ENCODE assay signal across 1 cellular context in genomic region chr15:74221399-74222230, GRCh38.
TF ChIP-seq lines count a peak whose summit lies in the region.

No MANE protein-coding gene starts in this region.

TF ChIP-seq in SK-N-SH treated with all-trans-retinoic acid at 6 μM for 48 hours, 23 proteins besides CTCF, POLR2A, EP300 and RAD21 (continued from another document):
- no peak for TF ChIP-seq BACH2 (CRISPR knock-in tag; IDR thresholded peaks at IDR 0.05; ENCODE audit: borderline replicate concordance)
- TF ChIP-seq ZNF8 (CRISPR knock-in tag; IDR thresholded peaks at IDR 0.05): no peak
- TF ChIP-seq, protein P1, sequence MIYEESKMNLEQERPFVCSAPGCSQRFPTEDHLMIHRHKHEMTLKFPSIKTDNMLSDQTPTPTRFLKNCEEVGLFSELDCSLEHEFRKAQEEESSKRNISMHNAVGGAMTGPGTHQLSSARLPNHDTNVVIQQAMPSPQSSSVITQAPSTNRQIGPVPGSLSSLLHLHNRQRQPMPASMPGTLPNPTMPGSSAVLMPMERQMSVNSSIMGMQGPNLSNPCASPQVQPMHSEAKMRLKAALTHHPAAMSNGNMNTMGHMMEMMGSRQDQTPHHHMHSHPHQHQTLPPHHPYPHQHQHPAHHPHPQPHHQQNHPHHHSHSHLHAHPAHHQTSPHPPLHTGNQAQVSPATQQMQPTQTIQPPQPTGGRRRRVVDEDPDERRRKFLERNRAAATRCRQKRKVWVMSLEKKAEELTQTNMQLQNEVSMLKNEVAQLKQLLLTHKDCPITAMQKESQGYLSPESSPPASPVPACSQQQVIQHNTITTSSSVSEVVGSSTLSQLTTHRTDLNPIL (CRISPR knock-in tag; IDR thresholded peaks at IDR 0.05; ENCODE audit: low read depth): no peak
- TF ChIP-seq RARB (CRISPR knock-in tag; IDR thresholded peaks at IDR 0.05): no peak
- TF ChIP-seq GLIS3 (CRISPR knock-in tag; IDR thresholded peaks at IDR 0.05): no peak
- TF ChIP-seq SNAI2 (CRISPR knock-in tag; IDR thresholded peaks at IDR 0.05): no peak
- no peak for TF ChIP-seq CSDC2 (CRISPR knock-in tag; IDR thresholded peaks at IDR 0.05)
- TF ChIP-seq TOX (CRISPR knock-in tag; IDR thresholded peaks at IDR 0.05; ENCODE audit: borderline replicate concordance): no peak
- TF ChIP-seq ZNF565 (CRISPR knock-in tag; conservative IDR thresholded peaks at IDR 0.05; ENCODE audit: low read depth): no peak
- TF ChIP-seq, protein P2, sequence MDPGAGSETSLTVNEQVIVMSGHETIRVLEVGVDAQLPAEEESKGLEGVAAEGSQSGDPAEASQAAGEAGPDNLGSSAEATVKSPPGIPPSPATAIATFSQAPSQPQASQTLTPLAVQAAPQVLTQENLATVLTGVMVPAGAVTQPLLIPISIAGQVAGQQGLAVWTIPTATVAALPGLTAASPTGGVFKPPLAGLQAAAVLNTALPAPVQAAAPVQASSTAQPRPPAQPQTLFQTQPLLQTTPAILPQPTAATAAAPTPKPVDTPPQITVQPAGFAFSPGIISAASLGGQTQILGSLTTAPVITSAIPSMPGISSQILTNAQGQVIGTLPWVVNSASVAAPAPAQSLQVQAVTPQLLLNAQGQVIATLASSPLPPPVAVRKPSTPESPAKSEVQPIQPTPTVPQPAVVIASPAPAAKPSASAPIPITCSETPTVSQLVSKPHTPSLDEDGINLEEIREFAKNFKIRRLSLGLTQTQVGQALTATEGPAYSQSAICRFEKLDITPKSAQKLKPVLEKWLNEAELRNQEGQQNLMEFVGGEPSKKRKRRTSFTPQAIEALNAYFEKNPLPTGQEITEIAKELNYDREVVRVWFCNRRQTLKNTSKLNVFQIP (CRISPR knock-in tag; IDR thresholded peaks at IDR 0.05; ENCODE audit: borderline replicate concordance, low read depth): no peak
- no peak for TF ChIP-seq ZFP3 (CRISPR knock-in tag; IDR thresholded peaks at IDR 0.05)
- TF ChIP-seq CSRNP3 (CRISPR knock-in tag; IDR thresholded peaks at IDR 0.05): no peak
TF ChIP-seq in SK-N-SH treated with all-trans-retinoic acid at 6 μM for 48 hours: peak in this region for 0.
